Comparison of ENCODE assay signal across 34 cellular contexts in genomic region chr6:28914941-28915340, GRCh38.
"Had no signal": no experiment of that assay in that cellular context is flagged by ENCODE, and none has a peak within 500 bp of the region (broad histone marks: within the 10 kb centered on the region; RNA-seq: fewer than 3 reads in every experiment).

No MANE protein-coding gene starts in this region.

- H3K4me3 ChIP-seq: breast epithelium, cardiac muscle cell, colonic mucosa, esophagus squamous epithelium, gastroesophageal sphincter, heart right ventricle had no signal

- FAIRE-seq: endometrium, endothelial cell of umbilical vein had no signal

- H3K27me3 ChIP-seq: breast epithelium, cardiac muscle cell, colonic mucosa, esophagus squamous epithelium, gastroesophageal sphincter, heart right ventricle had no signal

- H3K9me3 ChIP-seq: breast epithelium, colonic mucosa, esophagus squamous epithelium, gastroesophageal sphincter, heart right ventricle had no signal

- H3K36me3 ChIP-seq: breast epithelium had no signal

- DNase-seq: activated CD4-positive, alpha-beta memory T cell treated with anti-CD3 and anti-CD28 coated beads, Interleukin-2, amount 10 ng/mL, durations not matched to agents 7 days and 5 days; activated CD4-positive, alpha-beta T cell treated with anti-CD3 and anti-CD28 coated beads for 4 hours; activated CD4-positive, alpha-beta T cell treated with anti-CD3 and anti-CD28 coated beads, Interleukin-2, amount 10 ng/mL, durations not matched to agents 7 days and 5 days; activated CD4-positive, alpha-beta T cell treated with anti-CD3 and anti-CD28 coated beads, Interleukin-2, amount 50 U/mL, for 4 hours; activated CD4-positive, CD25-positive, alpha-beta regulatory T cell; activated CD4-positive, CD25-positive, alpha-beta regulatory T cell treated with anti-CD3 and anti-CD28 coated beads, Interleukin-2, amount 50 U/mL, for 72 hours; activated CD8-positive, alpha-beta memory T cell treated with anti-CD3 and anti-CD28 coated beads, Interleukin-2, amount 50 U/mL, for 48 hours; activated gamma-delta T cell treated with Interleukin-2 at 50 U/mL for 16 hours; activated naive CD4-positive, alpha-beta T cell treated with anti-CD3 and anti-CD28 coated beads, Interleukin-2, amount 50 U/mL, for 16 hours; activated naive CD4-positive, alpha-beta T cell treated with Interleukin-2 at 50 U/mL for 16 hours; activated T-cell treated with anti-CD3 and anti-CD28 coated beads for 4 hours; activated T-cell treated with anti-CD3 and anti-CD28 coated beads, Interleukin-2, amount 50 U/mL, for 24 hours; activated T-cell treated with anti-CD3 and anti-CD28 coated beads, Interleukin-2, amount 50 U/mL, for 72 hours; amniotic stem cell; anterior cingulate cortex; central memory CD4-positive, alpha-beta T cell; cerebellar nuclear complex; colonic mucosa; effector CD8-positive, alpha-beta T cell; esophagus squamous epithelium; foreskin melanocyte; heart right ventricle; T-helper 1 cell; T-helper 17 cell; T1000 had no signal

- H3K4me1 ChIP-seq: breast epithelium, colonic mucosa had no signal

- H3K4me3 Mint-ChIP-seq: activated CD4-positive, alpha-beta memory T cell treated with anti-CD3 and anti-CD28 coated beads, Interleukin-2, amount 10 ng/mL, durations not matched to agents 7 days and 5 days; activated CD4-positive, alpha-beta T cell treated with anti-CD3 and anti-CD28 coated beads, Interleukin-2, amount 10 ng/mL, durations not matched to agents 7 days and 5 days; activated naive CD8-positive, alpha-beta T cell; activated T-cell treated with anti-CD3 and anti-CD28 coated beads, Interleukin-2, amount 50 U/mL, for 24 hours; activated T-cell treated with anti-CD3 and anti-CD28 coated beads, Interleukin-2, amount 50 U/mL, for 72 hours; brain; T-helper 17 cell; T-helper 2 cell treated with Interferon-gamma antibody and Interleukin-4, amounts not matched to agents 5 μg/mL and 100 μg/mL, for 36 hours had no signal

- ATAC-seq: activated T-cell treated with anti-CD3 and anti-CD28 coated beads, Interleukin-2, amount 50 U/mL, for 72 hours; gastroesophageal sphincter; heart right ventricle; T-helper 17 cell had no signal

- H3K27ac Mint-ChIP-seq: activated CD4-positive, alpha-beta memory T cell treated with anti-CD3 and anti-CD28 coated beads, Interleukin-2, amount 10 ng/mL, durations not matched to agents 7 days and 5 days; activated CD4-positive, alpha-beta T cell treated with anti-CD3 and anti-CD28 coated beads, Interleukin-2, amount 10 ng/mL, durations not matched to agents 7 days and 5 days; activated naive CD8-positive, alpha-beta T cell; activated T-cell treated with anti-CD3 and anti-CD28 coated beads, Interleukin-2, amount 50 U/mL, for 24 hours; activated T-cell treated with anti-CD3 and anti-CD28 coated beads, Interleukin-2, amount 50 U/mL, for 72 hours; brain; T-helper 17 cell; T-helper 2 cell treated with Interferon-gamma antibody and Interleukin-4, amounts not matched to agents 5 μg/mL and 100 μg/mL, for 36 hours had no signal

- H3K9me3 Mint-ChIP-seq: activated CD4-positive, alpha-beta memory T cell treated with anti-CD3 and anti-CD28 coated beads, Interleukin-2, amount 10 ng/mL, durations not matched to agents 7 days and 5 days; activated CD4-positive, alpha-beta T cell treated with anti-CD3 and anti-CD28 coated beads, Interleukin-2, amount 10 ng/mL, durations not matched to agents 7 days and 5 days; activated T-cell treated with anti-CD3 and anti-CD28 coated beads, Interleukin-2, amount 50 U/mL, for 24 hours; activated T-cell treated with anti-CD3 and anti-CD28 coated beads, Interleukin-2, amount 50 U/mL, for 72 hours; brain; T-helper 2 cell treated with Interferon-gamma antibody and Interleukin-4, amounts not matched to agents 5 μg/mL and 100 μg/mL, for 36 hours had no signal

- H3K27ac ChIP-seq: breast epithelium, cardiac muscle cell, colonic mucosa, epithelial cell of prostate, esophagus squamous epithelium, gastroesophageal sphincter, heart right ventricle had no signal

- H3K27me3 Mint-ChIP-seq: activated CD4-positive, alpha-beta memory T cell treated with anti-CD3 and anti-CD28 coated beads, Interleukin-2, amount 10 ng/mL, durations not matched to agents 7 days and 5 days; activated CD4-positive, alpha-beta T cell treated with anti-CD3 and anti-CD28 coated beads, Interleukin-2, amount 10 ng/mL, durations not matched to agents 7 days and 5 days; activated naive CD8-positive, alpha-beta T cell; activated T-cell treated with anti-CD3 and anti-CD28 coated beads, Interleukin-2, amount 50 U/mL, for 24 hours; brain; T-helper 17 cell had no signal
